In genomic region chr15:58987036-58987435, GRCh38 we compare ENCODE assay signal across 8 cellular contexts. TPM values are rescaled to one million over a fixed set of nuclear protein-coding genes. Genes with fewer than 3 reads are reported as not detected.
DNase-seq lines count a peak whose midpoint lies in the region; ATAC-seq and TF ChIP-seq lines count a peak whose summit lies in the region.

No MANE protein-coding gene starts in this region.

- H3K4me3 ChIP-seq in HCT116 (replicated peaks in 1 of 2; ENCODE audit: low read depth in 1 of 2, low read length in 2 of 2) (peak overlapping the region; percentile 94 to 97), kidney epithelial cell (ENCODE audit: low read depth, low read length) (peak overlapping the region; percentile 92), thyroid gland (replicated peaks in 1 of 3) (peak overlapping the region; percentile 88 to 95 (median 91))

- TF ChIP-seq POLR2A in HCT116 (IDR thresholded peaks at IDR 0.05; ENCODE audit: borderline replicate concordance, extremely low read depth, insufficient read depth, insufficient read length): no peak
- no peak for TF ChIP-seq POLR2A in thyroid gland (IDR thresholded peaks at IDR 0.05)
- no peak for TF ChIP-seq POLR2A in erythroblast (IDR thresholded peaks at IDR 0.05; ENCODE audit: low read length)

- POLR2A ChIA-PET in HCT116 (lab: Charles Lee): no interaction called here

- no peaks in the 10 kb centered on the region for H3K9me2 ChIP-seq in HCT116 (ENCODE audit: insufficient read depth)

- H3K4me3 Mint-ChIP-seq in activated naive CD8-positive, alpha-beta T cell: peak overlapping the region; percentile 95

- H3K27ac ChIP-seq in HCT116 (ENCODE audit: low read depth, low read length) (no peak overlapping the region), thyroid gland (peak overlapping the region in 2 of 3 donors; percentile 86 to 90)

- peaks cover 44% of the 10 kb centered on the region for H3K79me2 ChIP-seq in HCT116 (ENCODE audit: insufficient read depth, low read length)

- TF ChIP-seq CTCF in HCT116 (IDR thresholded peaks at IDR 0.05 in 2 of 3, conservative IDR thresholded peaks at IDR 0.05 in 1 of 3; ENCODE audit: borderline replicate concordance in 1 of 3, insufficient read depth in 1 of 3, low read depth in 2 of 3, low read length in 2 of 3) (no peak), kidney epithelial cell (IDR thresholded peaks at IDR 0.05; ENCODE audit: insufficient read depth, low read length, poor library complexity, severe bottlenecking) (no peak), thyroid gland (IDR thresholded peaks at IDR 0.05) (no peak)

- peak overlapping the region; percentile 80 for H3K9ac ChIP-seq in HCT116 (ENCODE audit: low read length)

- H3K27me3 ChIP-seq in HCT116 (ENCODE audit: insufficient read depth, low read length) (no peaks in the 10 kb centered on the region), kidney epithelial cell (ENCODE audit: control insufficient read depth, insufficient read depth, low read length) (no peaks in the 10 kb centered on the region), thyroid gland (no peaks in the 10 kb centered on the region)

- RAD21 ChIA-PET in HCT116 (lab: Charles Lee; ENCODE audit: low non-redundant PET in 1 of 2, low total read pairs in 2 of 2, uncharacterized antibody in 2 of 2, unreplicated experiment in 2 of 2): no interaction called here

- TF ChIP-seq RAD21 in HCT116 (IDR thresholded peaks at IDR 0.05; ENCODE audit: low read depth): no peak

- no peak; the same call in 1 of the 2 replicates for ATAC-seq in HCT116

- H3K4me1 ChIP-seq in HCT116 (ENCODE audit: control insufficient read depth in 1 of 2, insufficient read depth in 2 of 2, low read length in 2 of 2) (peaks cover 2 to 14% of the 10 kb centered on the region in 2 experiments; a peak in 3 of 4 replicates), thyroid gland (peaks cover 0 to 12% of the 10 kb centered on the region in 2 donors)

- intact Hi-C loops in HCT116 (cut with micrococcal nuclease): loop anchor here (10.0 kb wide), 1 partner anchor 648 kb away; no protein-coding TSS in a partner anchor
- intact Hi-C loops in thyroid gland (cut with DNase I): loop anchor here (10.0 kb wide), 1 partner anchor 118 kb away; the partner anchor contains the start of gene CCNB2

- BruUV-seq in HCT116 (replicated peaks; lab: Mats Ljungman, UMichigan): TSS peak; percentile 62

- peaks cover 45% of the 10 kb centered on the region for H3K4me1 Mint-ChIP-seq in activated naive CD8-positive, alpha-beta T cell (ENCODE audit: low read depth)

- H3K9me3 ChIP-seq in HCT116 (ENCODE audit: control insufficient read depth in 1 of 2, insufficient read depth in 1 of 2, low read depth in 1 of 2, low read length in 2 of 2) (no peaks in the 10 kb centered on the region), thyroid gland (no peaks in the 10 kb centered on the region)

- H3K27ac Mint-ChIP-seq in activated naive CD8-positive, alpha-beta T cell: peak overlapping the region; percentile 89

- DNase-seq in Ammon's horn (ENCODE audit: low spot score) (peak; percentile 17), HCT116 (ENCODE audit: low read depth, low spot score) (no peak), kidney epithelial cell (ENCODE audit: low read depth) (no peak), thyroid gland (no peak), iPS-NIHi7 (ENCODE audit: extremely low spot score) (no peak), erythroblast (lab: John Stamatoyannopoulos, UW) (no peak)
- DNase-seq in central memory CD4-positive, alpha-beta T cell: no peak

- H3K9me3 Mint-ChIP-seq in activated naive CD8-positive, alpha-beta T cell (ENCODE audit: low read depth): no peaks in the 10 kb centered on the region

- peak overlapping the region; percentile 88 for H3K4me2 ChIP-seq in HCT116 (ENCODE audit: low read length)

- H3K36me3 Mint-ChIP-seq in activated naive CD8-positive, alpha-beta T cell: peaks cover 6% of the 10 kb centered on the region

- no peaks in the 10 kb centered on the region for H4K20me1 ChIP-seq in HCT116 (ENCODE audit: insufficient read depth)

- CTCF ChIA-PET in HCT116 (lab: Charles Lee): no interaction called here

- no peaks in the 10 kb centered on the region for H3K27me3 Mint-ChIP-seq in activated naive CD8-positive, alpha-beta T cell

- WGBS in thyroid gland, 2 donors: 28 to 30% methylated on average over 9 of the region's 9 CpGs

- H2AFZ ChIP-seq in HCT116 (ENCODE audit: low read depth, low read length, poor library complexity, severe bottlenecking): peak overlapping the region; percentile 91

- H3K36me3 ChIP-seq in HCT116 (ENCODE audit: control insufficient read depth in 1 of 2, insufficient read depth in 2 of 2, low read length in 2 of 2) (peaks cover 1 to 4% of the 10 kb centered on the region in 2 experiments; a peak in 2 of 4 replicates), kidney epithelial cell (ENCODE audit: control insufficient read depth, insufficient read depth, low read length) (no peaks in the 10 kb centered on the region), thyroid gland (peaks cover 0 to 3% of the 10 kb centered on the region in 2 donors)

TF ChIP-seq in HCT116, 20 proteins besides CTCF, POLR2A, EP300 and RAD21 (continues in another document):
- TF ChIP-seq TCF7L2 (IDR thresholded peaks at IDR 0.05; ENCODE audit: borderline replicate concordance, extremely low read depth, insufficient read depth, insufficient read length) (no peak), REST (IDR thresholded peaks at IDR 0.05; ENCODE audit: low read depth) (no peak), ELF1 (IDR thresholded peaks at IDR 0.05; ENCODE audit: borderline replicate concordance, low read depth) (no peak), ZBTB33 (IDR thresholded peaks at IDR 0.05; ENCODE audit: extremely low read depth, insufficient replicate concordance, low read length) (no peak), SRF (IDR thresholded peaks at IDR 0.05; ENCODE audit: low read depth) (no peak), CBX3 (IDR thresholded peaks at IDR 0.05; ENCODE audit: low read depth) (no peak), CEBPB (IDR thresholded peaks at IDR 0.05; ENCODE audit: low read depth) (no peak), ZFX (IDR thresholded peaks at IDR 0.05) (no peak), FOSL1 (IDR thresholded peaks at IDR 0.05; ENCODE audit: low read depth) (no peak), JUND (IDR thresholded peaks at IDR 0.05) (no peak), MAX (IDR thresholded peaks at IDR 0.05) (no peak), SIN3A (IDR thresholded peaks at IDR 0.05; ENCODE audit: low read depth) (no peak), EZH2 (IDR thresholded peaks at IDR 0.05) (no peak), EGR1 (IDR thresholded peaks at IDR 0.05; ENCODE audit: low read depth) (no peak), EZH2phosphoT487 (IDR thresholded peaks at IDR 0.05; ENCODE audit: borderline replicate concordance) (no peak), YY1 (IDR thresholded peaks at IDR 0.05; ENCODE audit: extremely low read depth, insufficient replicate concordance, low read depth, low read length) (no peak), ZNF274 (IDR thresholded peaks at IDR 0.05; ENCODE audit: low read depth, low read length) (no peak), SP1 (IDR thresholded peaks at IDR 0.05; ENCODE audit: low read depth) (no peak)

RNA-seq across cellular contexts. Expression of gene RNF111, which starts 0.4 kb away (rescaled TPM):
- total RNA-seq in HCT116 (2021; ENCODE audit: unreplicated experiment) (31.5 TPM), kidney epithelial cell (15.3 and 18.0 TPM in 2 replicates), thyroid gland (10 to 100 TPM; 19.1 to 33.2 (median 27.4) TPM)
- polyA plus RNA-seq in HCT116 (2012): 16.5 and 19.1 TPM in 2 replicates

RNA-seq across cellular contexts. Expression of gene SLTM, which starts 53.6 kb away (rescaled TPM):
- total RNA-seq in HCT116 (2021; ENCODE audit: unreplicated experiment): 88.7 TPM
- 75.8 and 94.9 TPM in 2 replicates for polyA plus RNA-seq in HCT116 (2012)
- 60.2 and 73.1 TPM in 2 replicates for total RNA-seq in kidney epithelial cell
- total RNA-seq in thyroid gland: 100 to 1,000 TPM; 129 to 166 (median 151) TPM
